ENCODE assay signal across 20 cellular contexts in the genomic region with DNA sequence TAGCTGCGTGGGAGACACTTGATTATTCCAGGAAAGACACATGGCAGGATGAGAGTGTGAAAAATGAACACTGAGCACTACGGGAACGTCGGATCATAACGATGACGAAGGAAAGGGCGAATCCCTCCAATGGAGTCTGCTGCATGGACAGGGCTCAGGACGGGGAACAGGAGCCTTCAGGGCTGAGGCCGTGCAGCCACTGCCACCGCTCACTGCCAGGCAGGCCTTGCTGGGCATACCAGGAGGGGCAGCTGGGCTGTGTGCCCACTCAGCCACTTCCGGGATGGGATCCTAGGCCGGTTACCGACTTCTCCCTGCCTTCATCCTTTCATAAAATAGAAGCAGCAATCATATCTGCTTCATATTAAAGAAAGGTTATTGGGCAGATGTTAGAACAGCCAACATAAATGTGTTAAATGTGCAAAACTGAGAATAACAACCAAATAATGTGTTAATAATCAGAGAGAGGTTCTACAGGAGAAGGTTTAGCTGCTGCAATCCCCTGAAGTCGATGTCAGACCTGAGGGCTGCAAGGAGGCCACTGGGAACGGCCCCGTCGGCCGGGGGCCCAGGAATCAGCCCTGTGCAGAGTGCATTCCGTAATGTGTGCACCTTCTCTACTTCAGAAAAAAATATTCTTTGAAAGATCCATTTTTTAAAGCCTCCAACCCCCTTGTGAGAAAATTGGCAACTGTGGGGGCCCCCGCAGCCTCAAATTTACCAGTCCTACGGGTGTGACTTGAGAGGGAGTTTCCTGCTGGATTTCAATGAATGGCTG.
DNase-seq lines count a peak whose midpoint lies in the region; ATAC-seq, FAIRE-seq and TF ChIP-seq lines count a peak whose summit lies in the region.
"Had no signal": no experiment of that assay in that cellular context is flagged by ENCODE, and none has a peak within 500 bp of the region (broad histone marks: within the 10 kb centered on the region; RNA-seq: fewer than 3 reads in every experiment).

No MANE protein-coding gene starts in this region.

- DNase-seq in mesenteric fat pad (ENCODE audit: low spot score) (peak; percentile 82), posterior vena cava (ENCODE audit: low spot score) (peak; percentile 43), left lung (no peak), RCC 7860 (ENCODE audit: low spot score) (no peak)
- DNase-seq in naive thymus-derived CD8-positive, alpha-beta T cell = no peak
- DNase-seq: 8988T; C1 segment of cervical spinal cord; Calu3; CD4-positive, alpha-beta memory T cell; COR-L47; DMS53; DMS79 treated with DMSO at 0.1 percent for 48 hours; GF-D8; GM23248; H7; HCEC 1CT had no signal

- no peak for FAIRE-seq in RCC 7860 (lab: Jason Lieb, UNC)
- FAIRE-seq: A549, H1 had no signal

- H3K27me3 ChIP-seq in OCI-LY1 (ENCODE audit: insufficient read depth, low read length) (no peaks in the 10 kb centered on the region; the same call in 1 of the 2 replicates), left lung (peaks cover 0 to 4% of the 10 kb centered on the region in 2 donors)

- H3K27ac ChIP-seq in OCI-LY1 (ENCODE audit: low read depth, low read length, poor library complexity, severe bottlenecking) (no peak overlapping the region), left lung (no peak overlapping the region)
- H3K27ac ChIP-seq: A549, GM23248 had no signal

- H3F3A ChIP-seq in OCI-LY1 (ENCODE audit: insufficient read depth, low read length) = 0 out of 2 replicates have a peak, but pooled peaks cover 3% of the 10 kb centered on the region

- no peaks in the 10 kb centered on the region for H3K36me3 Mint-ChIP-seq in naive thymus-derived CD8-positive, alpha-beta T cell
- H3K36me3 Mint-ChIP-seq: CD4-positive, alpha-beta memory T cell had no signal

- no peaks in the 10 kb centered on the region for H3K4me1 Mint-ChIP-seq in naive thymus-derived CD8-positive, alpha-beta T cell
- H3K4me1 Mint-ChIP-seq: CD4-positive, alpha-beta memory T cell had no signal

- peak overlapping the region; percentile 26; the same call in 1 of the 2 replicates for H3K4me2 ChIP-seq in OCI-LY1 (ENCODE audit: low read length)
- H3K4me2 ChIP-seq: A549 had no signal

- H3K36me3 ChIP-seq in OCI-LY1 (ENCODE audit: insufficient read depth, low read length) = peaks cover 2% of the 10 kb centered on the region; the same call in 1 of the 2 replicates
- no peaks in the 10 kb centered on the region for H3K36me3 ChIP-seq in left lung

- no peaks in the 10 kb centered on the region for H3K9me3 Mint-ChIP-seq in naive thymus-derived CD8-positive, alpha-beta T cell

- TF ChIP-seq CTCF in OCI-LY1 (IDR thresholded peaks at IDR 0.05; ENCODE audit: low read length) (no peak), left lung (IDR thresholded peaks at IDR 0.05) (no peak)

- H3K9me2 ChIP-seq in OCI-LY1 (ENCODE audit: low read depth, low read length) = no peaks in the 10 kb centered on the region

- no peak overlapping the region for H3K27ac Mint-ChIP-seq in naive thymus-derived CD8-positive, alpha-beta T cell

- no peaks in the 10 kb centered on the region for H4K20me1 ChIP-seq in OCI-LY1 (ENCODE audit: insufficient read depth, low read length)

- H3K4me1 ChIP-seq in OCI-LY1 (ENCODE audit: insufficient read depth, low read length, severe bottlenecking) = peaks cover 49% of the 10 kb centered on the region
- no peaks in the 10 kb centered on the region for H3K4me1 ChIP-seq in left lung
- H3K4me1 ChIP-seq: A549 had no signal

- H3K4me3 ChIP-seq in OCI-LY1 (ENCODE audit: low read depth, low read length, poor library complexity, severe bottlenecking) (no peak overlapping the region), left lung (no peak overlapping the region)
- H3K4me3 ChIP-seq: A549, GM23248 had no signal

- peaks cover 0 to 17% (median 14%) of the 10 kb centered on the region in 5 donors for H3K27me3 Mint-ChIP-seq in naive thymus-derived CD8-positive, alpha-beta T cell

- ATAC-seq in HG02678 (IDR thresholded peaks at IDR 0.05; ENCODE audit: unreplicated experiment) = peak; percentile 9
- no peak for ATAC-seq in naive thymus-derived CD8-positive, alpha-beta T cell
- no peak for ATAC-seq in left lung
- ATAC-seq: A549 had no signal

- H2AFZ ChIP-seq in OCI-LY1 (ENCODE audit: low read length) = no peak overlapping the region
- H2AFZ ChIP-seq: GM23248 had no signal

- POLR2A ChIA-PET in naive thymus-derived CD8-positive, alpha-beta T cell (lab: Charles Lee) = no interaction called here

- intact Hi-C loops in posterior vena cava (cut with DNase I) (no loop called here), left lung (cut with DNase I) (no loop called here)

- H3K9me3 ChIP-seq in OCI-LY1 (ENCODE audit: low read length) (no peaks in the 10 kb centered on the region), left lung (no peaks in the 10 kb centered on the region)
- H3K9me3 ChIP-seq: A549 had no signal

- no peak overlapping the region for H3K4me3 Mint-ChIP-seq in naive thymus-derived CD8-positive, alpha-beta T cell
- H3K4me3 Mint-ChIP-seq: CD4-positive, alpha-beta memory T cell had no signal

- H3K9ac ChIP-seq in OCI-LY1 (ENCODE audit: low read length) = no peak overlapping the region
- H3K9ac ChIP-seq: GM23248 had no signal

- H3K79me2 ChIP-seq in OCI-LY1 (ENCODE audit: insufficient read depth, low read length) = no peaks in the 10 kb centered on the region

Comparison
In these comparisons a context has a peak if more than half of its experiments do, and no peak if none do; other contexts are left out.
1. DNase-seq: peak in mesenteric fat pad (single experiment) and posterior vena cava (single experiment); none in naive thymus-derived CD8-positive, alpha-beta T cell (0 of 10), left lung (0 of 2) and RCC 7860 (single experiment).